ENCODE assay signal across 6 cellular contexts in genomic region chr1:36089393-36090121, GRCh38. TPM values are rescaled to one million over a fixed set of nuclear protein-coding genes. Genes with fewer than 3 reads are reported as not detected.
DNase-seq lines count a peak whose midpoint lies in the region.

No MANE protein-coding gene starts in this region.

- H3K4me3 Mint-ChIP-seq in T-helper 2 cell treated with Interferon-gamma antibody and Interleukin-4, amounts not matched to agents 5 μg/mL and 100 μg/mL, for 36 hours: peak overlapping the region; percentile 94
- peak overlapping the region; percentile 88 to 99 (median 93) for H3K4me3 Mint-ChIP-seq in immature natural killer cell

- no peaks in the 10 kb centered on the region for H3K9me3 Mint-ChIP-seq in T-helper 2 cell treated with Interferon-gamma antibody and Interleukin-4, amounts not matched to agents 5 μg/mL and 100 μg/mL, for 36 hours
- no peaks in the 10 kb centered on the region for H3K9me3 Mint-ChIP-seq in immature natural killer cell

- peaks cover 12% of the 10 kb centered on the region for H3K4me1 Mint-ChIP-seq in T-helper 2 cell treated with Interferon-gamma antibody and Interleukin-4, amounts not matched to agents 5 μg/mL and 100 μg/mL, for 36 hours (ENCODE audit: low read depth)
- peaks cover 12 to 18% of the 10 kb centered on the region in 2 donors for H3K4me1 Mint-ChIP-seq in immature natural killer cell

- peak overlapping the region; percentile 90 for H3K27ac Mint-ChIP-seq in T-helper 2 cell treated with Interferon-gamma antibody and Interleukin-4, amounts not matched to agents 5 μg/mL and 100 μg/mL, for 36 hours
- peak overlapping the region; percentile 79 to 96 (median 94) for H3K27ac Mint-ChIP-seq in immature natural killer cell

- DNase-seq in NCI-H82 (lab: John Stamatoyannopoulos, UW) (peak; percentile 35), NCI-H82 treated with DMSO at 0.1 percent for 48 hours (lab: John Stamatoyannopoulos, UW; ENCODE audit: unreplicated experiment) (no peak), immature natural killer cell (peak in 2 of 3 donors; percentile 12 to 16), NCI-H1930 (lab: John Stamatoyannopoulos, UW) (no peak), retina (no peak)
- DNase-seq in T-helper 2 cell treated with Interferon-gamma antibody and Interleukin-4, amounts not matched to agents 5 μg/mL and 100 μg/mL, for 36 hours (ENCODE audit: low spot score): no peak

- peaks cover 29% of the 10 kb centered on the region for H3K36me3 Mint-ChIP-seq in T-helper 2 cell treated with Interferon-gamma antibody and Interleukin-4, amounts not matched to agents 5 μg/mL and 100 μg/mL, for 36 hours (ENCODE audit: low read depth)
- no peaks in the 10 kb centered on the region for H3K36me3 Mint-ChIP-seq in immature natural killer cell

- H3K27me3 Mint-ChIP-seq in T-helper 2 cell treated with Interferon-gamma antibody and Interleukin-4, amounts not matched to agents 5 μg/mL and 100 μg/mL, for 36 hours (ENCODE audit: low read depth): peaks cover 4% of the 10 kb centered on the region
- peaks cover 12 to 16% (median 14%) of the 10 kb centered on the region in 3 donors for H3K27me3 Mint-ChIP-seq in immature natural killer cell (ENCODE audit: low read depth in 3 of 3)

RNA-seq across cellular contexts. Expression of gene ADPRS, which starts 0.9 kb away (rescaled TPM):
- polyA plus RNA-seq in immature natural killer cell: 10 to 100 TPM; 15.7 to 28.4 (median 26.5) TPM

RNA-seq across cellular contexts. Expression of gene TEKT2, which starts 5.7 kb away (rescaled TPM):
- polyA plus RNA-seq in immature natural killer cell: not detected

RNA-seq across cellular contexts. Expression of gene COL8A2, which starts 35.5 kb away (rescaled TPM):
- under 1 TPM in 1 of 3 donors, not detected in 2; 0.12 TPM for polyA plus RNA-seq in immature natural killer cell

RNA-seq across cellular contexts. Expression of gene TRAPPC3, which starts 59.7 kb away (rescaled TPM):
- 100 to 1,000 TPM; 113 to 219 (median 129) TPM for polyA plus RNA-seq in immature natural killer cell

Comparison
In these comparisons a context has a peak if more than half of its experiments do, and no peak if none do; other contexts are left out.
1. DNase-seq: peak in NCI-H82 (single experiment) and immature natural killer cell (2 of 3); none in NCI-H82 treated with DMSO at 0.1 percent for 48 hours (single experiment), T-helper 2 cell treated with Interferon-gamma antibody and Interleukin-4, amounts not matched to agents 5 μg/mL and 100 μg/mL, for 36 hours (single experiment), NCI-H1930 (0 of 2) and retina (single experiment).